In genomic region chr3:48090166-48090939, GRCh38 we compare ENCODE assay signal across 10 cellular contexts.
DNase-seq lines count a peak whose midpoint lies in the region; ATAC-seq and TF ChIP-seq lines count a peak whose summit lies in the region.
"Had no signal": no experiment of that assay in that cellular context is flagged by ENCODE, and none has a peak within 500 bp of the region (broad histone marks: within the 10 kb centered on the region; RNA-seq: fewer than 3 reads in every experiment).

No MANE protein-coding gene starts in this region.

- H3K4me1 Mint-ChIP-seq in CD4-positive, alpha-beta T cell (ENCODE audit: low read depth) = peaks cover 27% of the 10 kb centered on the region
- H3K4me1 Mint-ChIP-seq in HFFc6 (ENCODE audit: low read depth) = peaks cover 31% of the 10 kb centered on the region
- H3K4me1 Mint-ChIP-seq in activated naive CD8-positive, alpha-beta T cell (ENCODE audit: low read depth) = peaks cover 21% of the 10 kb centered on the region
- H3K4me1 Mint-ChIP-seq in naive thymus-derived CD8-positive, alpha-beta T cell = peaks cover 10 to 29% (median 23%) of the 10 kb centered on the region in 4 donors

- H3K27me3 Mint-ChIP-seq in CD4-positive, alpha-beta T cell = no peaks in the 10 kb centered on the region
- peaks cover 6% of the 10 kb centered on the region for H3K27me3 Mint-ChIP-seq in HFFc6 (ENCODE audit: insufficient read depth)
- H3K27me3 Mint-ChIP-seq in activated naive CD8-positive, alpha-beta T cell = no peaks in the 10 kb centered on the region
- H3K27me3 Mint-ChIP-seq in naive thymus-derived CD8-positive, alpha-beta T cell = no peaks in the 10 kb centered on the region

- ATAC-seq in CD4-positive, alpha-beta T cell (ENCODE audit: poor library complexity) = no peak
- ATAC-seq in naive thymus-derived CD8-positive, alpha-beta T cell = no peak
- ATAC-seq in GM21360 (IDR thresholded peaks at IDR 0.05; ENCODE audit: unreplicated experiment) (no peak), HG02642 (IDR thresholded peaks at IDR 0.05; ENCODE audit: poor library complexity, unreplicated experiment) (no peak)

- H3K9me3 ChIP-seq in CD4-positive, alpha-beta T cell (ENCODE audit: control insufficient read depth, low read length) = no peaks in the 10 kb centered on the region
- H3K9me3 ChIP-seq: adrenal gland had no signal

- peaks cover 15% of the 10 kb centered on the region for H3K36me3 Mint-ChIP-seq in CD4-positive, alpha-beta T cell (ENCODE audit: low read depth)
- peaks cover 11% of the 10 kb centered on the region; the same call in 1 of the 2 replicates for H3K36me3 Mint-ChIP-seq in HFFc6 (ENCODE audit: low read depth)
- no peaks in the 10 kb centered on the region for H3K36me3 Mint-ChIP-seq in activated naive CD8-positive, alpha-beta T cell
- H3K36me3 Mint-ChIP-seq in naive thymus-derived CD8-positive, alpha-beta T cell = no peaks in the 10 kb centered on the region

- H3K27ac ChIP-seq in CD4-positive, alpha-beta T cell (ENCODE audit: low read depth, low read length) = no peak overlapping the region

- peak overlapping the region; percentile 95 for H3K27ac Mint-ChIP-seq in CD4-positive, alpha-beta T cell
- peak overlapping the region; percentile 100 for H3K27ac Mint-ChIP-seq in HFFc6
- no peak overlapping the region for H3K27ac Mint-ChIP-seq in activated naive CD8-positive, alpha-beta T cell
- peak overlapping the region in 6 of 10 donors; percentile 29 to 99 (median 56) for H3K27ac Mint-ChIP-seq in naive thymus-derived CD8-positive, alpha-beta T cell

- intact Hi-C loops in CD4-positive, alpha-beta T cell (cut with DNase I, micrococcal nuclease) = loop anchor here in 1 of 2 experiments (5.0 kb wide), 1 partner anchor 807 kb away; the partner anchor contains the start of gene SLC25A20
- intact Hi-C loops in head of caudate nucleus (cut with DNase I) = no loop called here

- CTCF ChIA-PET in CD4-positive, alpha-beta T cell (lab: Charles Lee) = interaction anchor here (1.3 kb wide), 1 partner anchor 100 kb away, joined by 4 read pairs; no protein-coding TSS in a partner anchor

- H3K9me3 Mint-ChIP-seq in CD4-positive, alpha-beta T cell = no peaks in the 10 kb centered on the region
- no peaks in the 10 kb centered on the region for H3K9me3 Mint-ChIP-seq in HFFc6
- no peaks in the 10 kb centered on the region for H3K9me3 Mint-ChIP-seq in activated naive CD8-positive, alpha-beta T cell (ENCODE audit: low read depth)
- H3K9me3 Mint-ChIP-seq in naive thymus-derived CD8-positive, alpha-beta T cell = no peaks in the 10 kb centered on the region

- H3K4me3 Mint-ChIP-seq in CD4-positive, alpha-beta T cell = peak overlapping the region; percentile 97
- peak overlapping the region; percentile 98 for H3K4me3 Mint-ChIP-seq in HFFc6
- peak overlapping the region; percentile 96 for H3K4me3 Mint-ChIP-seq in activated naive CD8-positive, alpha-beta T cell
- peak overlapping the region in 9 of 10 donors; percentile 1 to 99 (median 92) for H3K4me3 Mint-ChIP-seq in naive thymus-derived CD8-positive, alpha-beta T cell

- no peaks in the 10 kb centered on the region for H3K27me3 ChIP-seq in CD4-positive, alpha-beta T cell (ENCODE audit: control insufficient read depth, insufficient read depth, low read length)
- H3K27me3 ChIP-seq: adrenal gland had no signal

- TF ChIP-seq CTCF in CD4-positive, alpha-beta T cell (IDR thresholded peaks at IDR 0.05) = no peak
- no peak for TF ChIP-seq CTCF in HFFc6 (IDR thresholded peaks at IDR 0.05)

- no peak for DNase-seq in CD4-positive, alpha-beta T cell
- DNase-seq in HFFc6 (no peak), head of caudate nucleus (no peak)
- DNase-seq in naive thymus-derived CD8-positive, alpha-beta T cell = no peak
- DNase-seq in stimulated activated CD4-positive, alpha-beta T cell treated with anti-CD3 and anti-CD28 coated beads, Interleukin-2, amount 100 ng/mL, for 24 hours = no peak
- DNase-seq: adrenal gland, DMS53 had no signal

- POLR2A ChIA-PET in CD4-positive, alpha-beta T cell (lab: Charles Lee) = interaction anchor here (1.2 kb wide), 1 partner anchor 22 kb away, joined by 3 read pairs; no protein-coding TSS in a partner anchor
- POLR2A ChIA-PET in naive thymus-derived CD8-positive, alpha-beta T cell (lab: Charles Lee) = no interaction called here
